In the genomic region with DNA sequence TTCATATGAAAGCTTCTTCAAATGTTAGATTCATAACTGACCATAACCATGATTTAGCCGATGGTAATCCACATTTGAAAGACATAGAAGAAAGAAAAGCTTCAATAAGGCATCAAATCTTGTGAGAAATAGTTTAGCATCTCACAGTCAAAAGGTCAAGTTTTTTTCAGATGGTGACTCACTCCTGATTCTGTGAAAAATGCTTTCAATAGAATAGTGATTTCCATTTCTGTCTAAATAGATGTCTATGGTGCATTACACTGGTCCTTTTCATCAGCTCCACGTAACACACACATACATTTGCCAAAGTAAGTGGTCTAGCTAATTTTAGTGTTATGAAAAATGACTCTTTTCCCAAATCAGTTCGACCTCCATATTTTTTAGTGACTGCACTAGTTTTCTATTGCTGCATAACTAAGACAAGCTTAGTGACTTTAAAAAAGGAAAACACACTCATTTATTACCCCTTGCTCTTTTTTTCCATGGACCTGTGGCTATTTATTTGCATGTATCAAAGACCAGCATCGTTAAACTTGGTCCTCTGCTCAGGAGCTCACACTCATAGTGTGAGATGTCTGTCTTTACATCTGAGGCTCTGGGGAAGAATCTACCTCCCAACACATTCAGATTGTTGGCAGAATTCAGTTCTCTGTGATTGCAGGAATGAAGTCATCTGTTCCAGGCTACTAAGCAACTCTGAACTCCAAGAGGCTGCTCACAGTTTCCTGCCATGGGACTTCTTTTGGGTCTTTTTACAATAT, we compare ENCODE assay signal across 32 cellular contexts.
DNase-seq lines count a peak whose midpoint lies in the region; ATAC-seq, FAIRE-seq and TF ChIP-seq lines count a peak whose summit lies in the region.
"Had no signal": no experiment of that assay in that cellular context is flagged by ENCODE, and none has a peak within 500 bp of the region (broad histone marks: within the 10 kb centered on the region; RNA-seq: fewer than 3 reads in every experiment).

No MANE protein-coding gene starts in this region.

- intact Hi-C loops in adrenal gland (cut with DNase I): no loop called here

- H3K4me1 ChIP-seq in neuronal stem cell (ENCODE audit: control insufficient read depth in 2 of 2, insufficient read depth in 1 of 2, low read depth in 1 of 2, low read length in 2 of 2) (peaks cover 3 to 16% of the 10 kb centered on the region in 2 donors), adrenal gland (replicated peaks in 1 of 2) (no peaks in the 10 kb centered on the region)
- H3K4me1 ChIP-seq: heart left ventricle, Peyer's patch, sigmoid colon, SJCRH30 had no signal

- no peak overlapping the region for H2BK15ac ChIP-seq in neuronal stem cell (ENCODE audit: low read length)

- no peaks in the 10 kb centered on the region for H3K36me3 Mint-ChIP-seq in brain
- H3K36me3 Mint-ChIP-seq: activated naive CD8-positive, alpha-beta T cell treated with anti-CD3 and anti-CD28 coated beads for 36 hours had no signal

- TF ChIP-seq POLR2A in H54 (IDR thresholded peaks at IDR 0.05; ENCODE audit: low read depth, low read length) (no peak), adrenal gland (IDR thresholded peaks at IDR 0.05) (no peak)

- no peak overlapping the region for H2BK12ac ChIP-seq in neuronal stem cell (ENCODE audit: low read length)

- peak; percentile 76 for ATAC-seq in GM18867 (IDR thresholded peaks at IDR 0.05; ENCODE audit: unreplicated experiment)
- ATAC-seq in HG03520 (IDR thresholded peaks at IDR 0.05; ENCODE audit: unreplicated experiment): peak; percentile 68
- ATAC-seq: activated CD8-positive, alpha-beta T cell treated with anti-CD3 and anti-CD28 coated beads, Interleukin-2, amount 10 ng/mL, durations not matched to agents 7 days and 5 days; esophagus mucosa; GM23338; heart left ventricle had no signal

- H3K4me3 ChIP-seq in neuronal stem cell (ENCODE audit: low read length in 2 of 2) (no peak overlapping the region), adrenal gland (no peak overlapping the region)
- H3K4me3 ChIP-seq: GM23338, heart left ventricle, Peyer's patch, sigmoid colon, SJCRH30, tibial nerve had no signal

- H3K27ac ChIP-seq in neuronal stem cell (replicated peaks; ENCODE audit: low read length) (no peak overlapping the region), adrenal gland (no peak overlapping the region)
- H3K27ac ChIP-seq: heart left ventricle, Peyer's patch, sigmoid colon, SJCRH30, WERI-Rb-1 had no signal

- H2AFZ ChIP-seq in neuronal stem cell (ENCODE audit: low read length): peak overlapping the region; percentile 61
- H2AFZ ChIP-seq: GM23338 had no signal

- H4K91ac ChIP-seq in neuronal stem cell (ENCODE audit: low read depth, low read length, poor library complexity): no peak overlapping the region

- H3K4me3 Mint-ChIP-seq in brain: no peak overlapping the region
- H3K4me3 Mint-ChIP-seq: activated CD8-positive, alpha-beta T cell treated with anti-CD3 and anti-CD28 coated beads, Interleukin-2, amount 10 ng/mL, durations not matched to agents 7 days and 5 days; activated naive CD8-positive, alpha-beta T cell treated with anti-CD3 and anti-CD28 coated beads for 36 hours; CD4-positive, alpha-beta T cell; GM23338 had no signal

- peak overlapping the region in 3 of 5 experiments; percentile 11 to 56 (median 25) for H3K27ac Mint-ChIP-seq in brain
- H3K27ac Mint-ChIP-seq: activated CD8-positive, alpha-beta T cell treated with anti-CD3 and anti-CD28 coated beads, Interleukin-2, amount 10 ng/mL, durations not matched to agents 7 days and 5 days; activated naive CD8-positive, alpha-beta T cell treated with anti-CD3 and anti-CD28 coated beads for 36 hours; CD4-positive, alpha-beta T cell; GM23338; progenitor cell of endocrine pancreas had no signal

- no peak overlapping the region for H2BK120ac ChIP-seq in neuronal stem cell (ENCODE audit: low read depth, low read length)

- H3K27me3 ChIP-seq in neuronal stem cell (ENCODE audit: control insufficient read depth in 3 of 3, insufficient read depth in 3 of 3, low read depth in 1 of 3, low read length in 3 of 3) (no peaks in the 10 kb centered on the region), adrenal gland (no peaks in the 10 kb centered on the region)
- H3K27me3 ChIP-seq: heart left ventricle, Peyer's patch, sigmoid colon, SJCRH30, tibial nerve had no signal

- H3K4ac ChIP-seq in neuronal stem cell (ENCODE audit: low read length): no peak overlapping the region

- H3K79me1 ChIP-seq in neuronal stem cell (ENCODE audit: low read depth, low read length): no peaks in the 10 kb centered on the region

- no peak overlapping the region for H3K23ac ChIP-seq in neuronal stem cell (ENCODE audit: low read depth, low read length, poor library complexity)

- no peaks in the 10 kb centered on the region for H3K27me3 Mint-ChIP-seq in brain
- H3K27me3 Mint-ChIP-seq: activated naive CD8-positive, alpha-beta T cell treated with anti-CD3 and anti-CD28 coated beads for 36 hours; CD4-positive, alpha-beta T cell; progenitor cell of endocrine pancreas had no signal

- no peak overlapping the region for H3K14ac ChIP-seq in neuronal stem cell (ENCODE audit: low read length)

- no peak overlapping the region for H3K4me2 ChIP-seq in neuronal stem cell (ENCODE audit: insufficient read depth, low read length, poor library complexity, severe bottlenecking)
- H3K4me2 ChIP-seq: GM23338 had no signal

- no peak overlapping the region for H2AK5ac ChIP-seq in neuronal stem cell (ENCODE audit: low read depth, low read length)

- TF ChIP-seq CTCF in brain (conservative IDR thresholded peaks at IDR 0.05): no peak
- no peak for TF ChIP-seq CTCF in adrenal gland (IDR thresholded peaks at IDR 0.05)

- peaks cover 0 to 5% (median 0%) of the 10 kb centered on the region in 5 experiments for H3K9me3 Mint-ChIP-seq in brain
- H3K9me3 Mint-ChIP-seq: activated naive CD8-positive, alpha-beta T cell treated with anti-CD3 and anti-CD28 coated beads for 36 hours; GM23338 had no signal

- WGBS in neuronal stem cell (ENCODE audit: extremely low coverage in 2 of 2, insufficient read length in 2 of 2, insufficient replicate concordance in 1 of 2), 2 donors: no CpG with 5 or more reads among the region's 4 CpGs
- WGBS in adrenal gland, 4 donors: 53 to 71% (median 62%) methylated on average over 4 of the region's 4 CpGs

- H4K8ac ChIP-seq in neuronal stem cell (ENCODE audit: low read depth, low read length): no peak overlapping the region

- H2BK5ac ChIP-seq in neuronal stem cell (ENCODE audit: low read length): no peak overlapping the region

- no peak overlapping the region for H3K9ac ChIP-seq in neuronal stem cell (ENCODE audit: low read depth, low read length, poor library complexity)

- H3K4me1 Mint-ChIP-seq in brain: peaks cover 3% of the 10 kb centered on the region
- H3K4me1 Mint-ChIP-seq: activated naive CD8-positive, alpha-beta T cell treated with anti-CD3 and anti-CD28 coated beads for 36 hours had no signal

- DNase-seq in neuronal stem cell (ENCODE audit: low spot score) (no peak), H54 (ENCODE audit: insufficient read length, low spot score) (no peak), adrenal gland (no peak), HuH-7 (ENCODE audit: low spot score) (no peak)
- no peak for DNase-seq in activated CD8-positive, alpha-beta memory T cell treated with anti-CD3 and anti-CD28 coated beads, Interleukin-2, amount 50 U/mL, for 48 hours
- DNase-seq: activated CD4-positive, alpha-beta T cell treated with anti-CD3 and anti-CD28 coated beads for 4 hours; activated CD8-positive, alpha-beta T cell treated with anti-CD3 and anti-CD28 coated beads, Interleukin-2, amount 10 ng/mL, durations not matched to agents 7 days and 5 days; activated naive CD8-positive, alpha-beta T cell treated with anti-CD3 and anti-CD28 coated beads for 36 hours; aorta; CD4-positive, alpha-beta T cell; central memory CD4-positive, alpha-beta T cell; EL; heart left ventricle; Kasumi-1; NCI-H146; NCI-H2107; nucleus accumbens; Peyer's patch; sigmoid colon; SJCRH30; stimulated activated CD4-positive, alpha-beta T cell treated with anti-CD3 and anti-CD28 coated beads, Interleukin-4, amount 100 ng/mL, for 1 hour; T1000; WERI-Rb-1 had no signal

- FAIRE-seq in H54 (lab: Jason Lieb, UNC): no peak
- FAIRE-seq: GM12891, keratinocyte had no signal

- no peak overlapping the region for H3K18ac ChIP-seq in neuronal stem cell (ENCODE audit: low read length)

- H3K36me3 ChIP-seq in neuronal stem cell (replicated peaks in 1 of 2; ENCODE audit: control insufficient read depth in 2 of 2, insufficient read depth in 2 of 2, low read length in 2 of 2) (no peaks in the 10 kb centered on the region), adrenal gland (replicated peaks in 1 of 2) (no peaks in the 10 kb centered on the region)
- H3K36me3 ChIP-seq: heart left ventricle, Peyer's patch, sigmoid colon, SJCRH30, tibial nerve, WERI-Rb-1 had no signal

- H3K9me3 ChIP-seq in neuronal stem cell (replicated peaks in 1 of 2; ENCODE audit: control insufficient read depth in 2 of 2, insufficient read depth in 1 of 2, low read depth in 1 of 2, low read length in 2 of 2) (peaks cover 0 to 6% of the 10 kb centered on the region in 2 donors), adrenal gland (replicated peaks in 1 of 3) (no peaks in the 10 kb centered on the region)
- H3K9me3 ChIP-seq: Peyer's patch, sigmoid colon, SJCRH30, tibial nerve had no signal
